13 cellular contexts compared by ENCODE assay signal in the genomic region with DNA sequence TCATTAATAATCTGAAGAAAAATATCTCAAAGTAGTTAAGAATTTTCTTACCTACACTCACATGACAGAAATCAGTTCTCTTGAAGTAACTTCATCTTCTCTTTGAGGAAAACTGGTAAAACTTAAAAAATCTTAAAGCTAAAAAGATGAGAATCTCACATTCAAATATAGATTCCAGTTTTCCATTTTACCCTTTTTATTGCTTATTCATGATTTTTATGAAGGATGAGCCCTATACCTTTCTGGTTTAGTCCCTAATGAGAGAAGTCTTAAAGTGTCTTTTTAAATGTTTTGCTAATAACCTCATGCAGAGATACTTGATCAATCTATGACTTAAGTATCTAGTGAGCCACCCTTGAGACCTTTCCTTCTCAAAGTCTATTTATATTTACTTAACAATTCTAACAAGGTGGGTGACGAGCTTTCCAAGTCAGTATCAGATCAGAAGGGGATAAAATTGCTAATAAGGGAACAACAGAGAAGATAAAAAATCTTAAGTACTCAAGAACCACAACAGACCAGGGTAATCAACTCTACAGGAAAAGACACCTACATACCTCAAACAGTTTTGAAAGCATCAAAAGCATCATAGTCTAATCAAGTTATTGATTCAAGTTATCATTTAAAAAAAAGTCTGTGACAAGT. TPM values are rescaled to one million over a fixed set of nuclear protein-coding genes. Genes with fewer than 3 reads are reported as not detected.
DNase-seq lines count a peak whose midpoint lies in the region; ATAC-seq and TF ChIP-seq lines count a peak whose summit lies in the region.
"Had no signal": no experiment of that assay in that cellular context is flagged by ENCODE, and none has a peak within 500 bp of the region (broad histone marks: within the 10 kb centered on the region; RNA-seq: fewer than 3 reads in every experiment).

No MANE protein-coding gene starts in this region.

- H3K23ac ChIP-seq in H9 (ENCODE audit: insufficient read length, low read depth, low read length) = no peak overlapping the region
- H3K23ac ChIP-seq in mesendoderm (ENCODE audit: low read length) = no peak overlapping the region

- no peak overlapping the region for H3K4me2 ChIP-seq in H9 (ENCODE audit: insufficient read depth, insufficient read length, low read length)
- H3K4me2 ChIP-seq in mesendoderm (ENCODE audit: low read length) = no peak overlapping the region

- POLR2A ChIA-PET in activated CD8-positive, alpha-beta T cell treated with anti-CD3 and anti-CD28 coated beads, Interleukin-2, amount 10 ng/mL, durations not matched to agents 7 days and 5 days (lab: Charles Lee) = interaction anchor here (1.3 kb wide), 2 partner anchors 35 to 175 kb away, joined by 3 to 4 read pairs; a partner anchor contains a TSS

- H2AK5ac ChIP-seq in H9 (ENCODE audit: insufficient read length, low read length) (no peak overlapping the region), mesendoderm (ENCODE audit: low read length) (no peak overlapping the region)

- CTCF ChIA-PET in activated CD8-positive, alpha-beta T cell treated with anti-CD3 and anti-CD28 coated beads, Interleukin-2, amount 10 ng/mL, durations not matched to agents 7 days and 5 days (lab: Charles Lee) = interaction anchor here (1.8 to 3.5 kb wide), 4 partner anchors 11 to 151 kb away, joined by 4 to 14 read pairs (median 12); a partner anchor contains a TSS

- no peak overlapping the region for H3T11ph ChIP-seq in H9 (ENCODE audit: low read length)

- H3K9ac ChIP-seq in H9 (ENCODE audit: extremely low read depth, insufficient read length, low read length) = no peak overlapping the region
- no peak overlapping the region for H3K9ac ChIP-seq in mesendoderm (ENCODE audit: low read length)

- no peak overlapping the region for H2AFZ ChIP-seq in H9 (ENCODE audit: low read length)

- no peaks in the 10 kb centered on the region for H3K27me3 Mint-ChIP-seq in H9 (ENCODE audit: low read depth)
- no peaks in the 10 kb centered on the region for H3K27me3 Mint-ChIP-seq in activated CD8-positive, alpha-beta T cell treated with anti-CD3 and anti-CD28 coated beads, Interleukin-2, amount 10 ng/mL, durations not matched to agents 7 days and 5 days (ENCODE audit: low read depth)

- no peak for ATAC-seq in activated CD8-positive, alpha-beta T cell treated with anti-CD3 and anti-CD28 coated beads, Interleukin-2, amount 10 ng/mL, durations not matched to agents 7 days and 5 days
- no peak for ATAC-seq in GM19395 (IDR thresholded peaks at IDR 0.05; ENCODE audit: unreplicated experiment)
- ATAC-seq in left lung = no peak

- H3K79me1 ChIP-seq in H9 (ENCODE audit: insufficient read depth, low read depth, low read length, poor library complexity, severe bottlenecking) (peaks cover 1% of the 10 kb centered on the region), mesendoderm (ENCODE audit: low read length) (peaks cover 1% of the 10 kb centered on the region)

- TF ChIP-seq CTCF in BE2C (IDR thresholded peaks at IDR 0.05; ENCODE audit: low read depth, low read length) (no peak), H9 (conservative IDR thresholded peaks at IDR 0.05) (no peak), left lung (IDR thresholded peaks at IDR 0.05) (no peak), WERI-Rb-1 (IDR thresholded peaks at IDR 0.05; ENCODE audit: low read depth, low read length) (no peak)

- no peaks in the 10 kb centered on the region for H3K23me2 ChIP-seq in H9 (ENCODE audit: insufficient read length, low read depth, low read length, poor library complexity, severe bottlenecking)

- no peaks in the 10 kb centered on the region for H3K9me3 ChIP-seq in BE2C
- no peaks in the 10 kb centered on the region for H3K9me3 ChIP-seq in H9 (ENCODE audit: control insufficient read depth, low read depth, low read length)
- H3K9me3 ChIP-seq in left lung = no peaks in the 10 kb centered on the region
- no peaks in the 10 kb centered on the region for H3K9me3 ChIP-seq in WERI-Rb-1 (ENCODE audit: severe bottlenecking)
- H3K9me3 ChIP-seq: neutrophil had no signal

- H3K14ac ChIP-seq in H9 (ENCODE audit: insufficient read depth, low read length) = no peak overlapping the region

- H3K4ac ChIP-seq in H9 (ENCODE audit: low read depth, low read length) = no peak overlapping the region
- H3K4ac ChIP-seq in mesendoderm (ENCODE audit: low read depth, low read length) = no peak overlapping the region

- H4K8ac ChIP-seq in H9 (replicated peaks; ENCODE audit: insufficient read length, low read depth, low read length) = no peak overlapping the region
- H4K8ac ChIP-seq in mesendoderm (ENCODE audit: low read depth, low read length) = no peak overlapping the region

- H2BK15ac ChIP-seq in H9 (ENCODE audit: low read depth, low read length) (no peak overlapping the region), mesendoderm (replicated peaks; ENCODE audit: low read depth) (no peak overlapping the region)

- peaks cover 15 to 17% of the 10 kb centered on the region in 2 experiments for H3K4me1 Mint-ChIP-seq in H9
- peaks cover 52% of the 10 kb centered on the region for H3K4me1 Mint-ChIP-seq in activated CD8-positive, alpha-beta T cell treated with anti-CD3 and anti-CD28 coated beads, Interleukin-2, amount 10 ng/mL, durations not matched to agents 7 days and 5 days (ENCODE audit: low read depth)

- H3K27me3 ChIP-seq in BE2C (no peaks in the 10 kb centered on the region), H9 (ENCODE audit: insufficient read depth, low read length) (no peaks in the 10 kb centered on the region), mesendoderm (ENCODE audit: insufficient read depth, low read length, poor library complexity) (no peaks in the 10 kb centered on the region), left lung (no peaks in the 10 kb centered on the region), WERI-Rb-1 (ENCODE audit: insufficient read depth, low read depth, severe bottlenecking) (no peaks in the 10 kb centered on the region)
- H3K27me3 ChIP-seq: cardiac muscle cell, neutrophil had no signal

- no peak for DNase-seq in BE2C
- DNase-seq in H9 = no peak
- DNase-seq in activated CD8-positive, alpha-beta T cell treated with anti-CD3 and anti-CD28 coated beads, Interleukin-2, amount 10 ng/mL, durations not matched to agents 7 days and 5 days = no peak
- DNase-seq in mesendoderm = peak; percentile 28
- DNase-seq in NCI-H226 = no peak
- no peak for DNase-seq in left lung
- no peak for DNase-seq in WERI-Rb-1
- DNase-seq: activated CD8-positive, alpha-beta memory T cell treated with anti-CD3 and anti-CD28 coated beads, Interleukin-2, amount 50 U/mL, for 4 hours; NCI-H187 treated with DMSO at 0.1 percent for 48 hours; stimulated activated CD8-positive, alpha-beta memory T cell treated with anti-CD3 and anti-CD28 coated beads, Interleukin-4, amount 100 ng/mL, for 48 hours had no signal

- H2BK20ac ChIP-seq in H9 (ENCODE audit: low read depth, low read length, poor library complexity, severe bottlenecking) = no peak overlapping the region

- peaks cover 24 to 65% (median 48%) of the 10 kb centered on the region in 3 experiments; a peak in 6 of 7 replicates for H3K36me3 Mint-ChIP-seq in H9 (ENCODE audit: insufficient read depth in 1 of 3, low read depth in 3 of 3)
- H3K36me3 Mint-ChIP-seq in activated CD8-positive, alpha-beta T cell treated with anti-CD3 and anti-CD28 coated beads, Interleukin-2, amount 10 ng/mL, durations not matched to agents 7 days and 5 days (ENCODE audit: low read depth) = peaks cover 54% of the 10 kb centered on the region

- no peak overlapping the region for H2BK5ac ChIP-seq in H9 (ENCODE audit: insufficient read length, low read length)
- no peak overlapping the region for H2BK5ac ChIP-seq in mesendoderm (ENCODE audit: low read length)

- H3K18ac ChIP-seq in H9 (ENCODE audit: insufficient read length, low read depth, low read length) = no peak overlapping the region
- H3K18ac ChIP-seq in mesendoderm (ENCODE audit: low read length) = no peak overlapping the region

- H3K4me3 Mint-ChIP-seq in H9 = peak overlapping the region; percentile 22 to 95; a peak in 4 of 5 replicates
- peak overlapping the region; percentile 14 for H3K4me3 Mint-ChIP-seq in activated CD8-positive, alpha-beta T cell treated with anti-CD3 and anti-CD28 coated beads, Interleukin-2, amount 10 ng/mL, durations not matched to agents 7 days and 5 days

- H2BK120ac ChIP-seq in H9 (ENCODE audit: low read depth, low read length, poor library complexity, severe bottlenecking) (no peak overlapping the region), mesendoderm (ENCODE audit: low read depth, low read length) (no peak overlapping the region)

- H3K27ac ChIP-seq in H9 (ENCODE audit: insufficient read length, low read depth, low read length) (no peak overlapping the region), mesendoderm (ENCODE audit: low read depth, low read length) (no peak overlapping the region), left lung (no peak overlapping the region), WERI-Rb-1 (no peak overlapping the region)
- H3K27ac ChIP-seq: cardiac muscle cell, neutrophil had no signal

- H3K56ac ChIP-seq in H9 (ENCODE audit: insufficient read length, low read depth, low read length) (no peak overlapping the region), mesendoderm (ENCODE audit: low read length) (no peak overlapping the region)

- no peaks in the 10 kb centered on the region for H3K9me3 Mint-ChIP-seq in H9
- H3K9me3 Mint-ChIP-seq in activated CD8-positive, alpha-beta T cell treated with anti-CD3 and anti-CD28 coated beads, Interleukin-2, amount 10 ng/mL, durations not matched to agents 7 days and 5 days (ENCODE audit: insufficient read depth) = no peaks in the 10 kb centered on the region

- H3K27ac Mint-ChIP-seq in H9 = no peak overlapping the region
- peak overlapping the region; percentile 21 for H3K27ac Mint-ChIP-seq in activated CD8-positive, alpha-beta T cell treated with anti-CD3 and anti-CD28 coated beads, Interleukin-2, amount 10 ng/mL, durations not matched to agents 7 days and 5 days

- intact Hi-C loops in left lung (cut with DNase I) = no loop called here

- no peak overlapping the region for H2BK12ac ChIP-seq in H9 (ENCODE audit: insufficient read length, low read depth, low read length)

- WGBS in H9 (ENCODE audit: extremely low coverage, insufficient read length, low lambda C conversion rate) = no CpG with 5 or more reads among the region's 1 CpG
- WGBS in mesendoderm (ENCODE audit: extremely low coverage, insufficient coverage, low lambda C conversion rate) = no CpG with 5 or more reads among the region's 1 CpG

- H4K20me1 ChIP-seq in H9 (ENCODE audit: control insufficient read depth, insufficient read depth, insufficient read length) = no peaks in the 10 kb centered on the region

- no peaks in the 10 kb centered on the region for H3K4me1 ChIP-seq in BE2C
- H3K4me1 ChIP-seq in H9 (ENCODE audit: insufficient read depth, low read length) = no peaks in the 10 kb centered on the region
- peaks cover 5% of the 10 kb centered on the region for H3K4me1 ChIP-seq in mesendoderm (ENCODE audit: control insufficient read depth, low read depth, low read length)
- H3K4me1 ChIP-seq in left lung = peaks cover 23 to 30% of the 10 kb centered on the region in 2 donors

- H4K5ac ChIP-seq in H9 (ENCODE audit: insufficient read length, low read depth, low read length) (no peak overlapping the region), mesendoderm (ENCODE audit: low read length) (no peak overlapping the region)

- H3K79me2 ChIP-seq in H9 (ENCODE audit: insufficient read depth, low read length) = peaks cover 18% of the 10 kb centered on the region; the same call in 1 of the 2 replicates
- H3K79me2 ChIP-seq in mesendoderm (ENCODE audit: control insufficient read depth, insufficient read depth, low read length) = peaks cover 41% of the 10 kb centered on the region

- H3K36me3 ChIP-seq in BE2C (peaks cover 59% of the 10 kb centered on the region), mesendoderm (ENCODE audit: control insufficient read depth, insufficient read depth, low read length) (peaks cover 2% of the 10 kb centered on the region), left lung (peaks cover 0 to 32% of the 10 kb centered on the region in 2 donors), WERI-Rb-1 (peaks cover 53% of the 10 kb centered on the region)

- H4K91ac ChIP-seq in H9 (ENCODE audit: insufficient read length, low read depth, low read length) = no peak overlapping the region

- H3K4me3 ChIP-seq in BE2C (ENCODE audit: low read depth, low read length) (peak overlapping the region; percentile 80), mesendoderm (ENCODE audit: low read length) (no peak overlapping the region), left lung (no peak overlapping the region), WERI-Rb-1 (ENCODE audit: low read depth, low read length) (no peak overlapping the region)
- H3K4me3 ChIP-seq: cardiac muscle cell had no signal

RNA-seq across cellular contexts. Expression of a gene that starts 2.6 kb away (rescaled TPM):
- 193 TPM for polyA plus RNA-seq in BE2C (2012; ENCODE audit: insufficient read depth, insufficient read length, low read depth)
- total RNA-seq in H9 (2021) (222 and 234 TPM in 2 replicates), left lung (100 to 1,000 TPM in 1 of 2 donors, 10 to 100 TPM in 1; 84.1 to 157 TPM)
- 100 to 1,000 TPM; 138 to 141 TPM for total RNA-seq in activated CD8-positive, alpha-beta T cell treated with anti-CD3 and anti-CD28 coated beads, Interleukin-2, amount 10 ng/mL, durations not matched to agents 7 days and 5 days
- polyA plus RNA-seq in mesendoderm (2013, experiment 1 of 2) = 147 TPM
- polyA plus RNA-seq in mesendoderm (2013, experiment 2 of 2) = 141 TPM

RNA-seq across cellular contexts. Expression of a gene that starts 34.2 kb away (rescaled TPM):
- 36.8 TPM for polyA plus RNA-seq in BE2C (2012; ENCODE audit: insufficient read depth, insufficient read length, low read depth)
- 42.1 and 48.4 TPM in 2 replicates for total RNA-seq in H9 (2021)
- total RNA-seq in activated CD8-positive, alpha-beta T cell treated with anti-CD3 and anti-CD28 coated beads, Interleukin-2, amount 10 ng/mL, durations not matched to agents 7 days and 5 days = 10 to 100 TPM; 51.7 to 55.3 TPM
- 35.0 TPM for polyA plus RNA-seq in mesendoderm (2013, experiment 1 of 2)
- 35.1 TPM for polyA plus RNA-seq in mesendoderm (2013, experiment 2 of 2)
- total RNA-seq in left lung = 10 to 100 TPM; 23.7 to 35.1 TPM

RNA-seq across cellular contexts. Expression of a gene that starts 34.8 kb away (rescaled TPM):
- polyA plus RNA-seq in BE2C (2012; ENCODE audit: insufficient read depth, insufficient read length, low read depth) = 4.3 TPM
- total RNA-seq in H9 (2021) = 8.9 and 9.1 TPM in 2 replicates
- total RNA-seq in activated CD8-positive, alpha-beta T cell treated with anti-CD3 and anti-CD28 coated beads, Interleukin-2, amount 10 ng/mL, durations not matched to agents 7 days and 5 days = 10 to 100 TPM; 26.4 to 29.1 TPM
- polyA plus RNA-seq in mesendoderm (2013, experiment 1 of 2) = 11.8 TPM
- polyA plus RNA-seq in mesendoderm (2013, experiment 2 of 2) = 11.4 TPM
- 1 to 10 TPM; 5.0 to 8.4 TPM for total RNA-seq in left lung
